9 cellular contexts compared by ENCODE assay signal in the genomic region with DNA sequence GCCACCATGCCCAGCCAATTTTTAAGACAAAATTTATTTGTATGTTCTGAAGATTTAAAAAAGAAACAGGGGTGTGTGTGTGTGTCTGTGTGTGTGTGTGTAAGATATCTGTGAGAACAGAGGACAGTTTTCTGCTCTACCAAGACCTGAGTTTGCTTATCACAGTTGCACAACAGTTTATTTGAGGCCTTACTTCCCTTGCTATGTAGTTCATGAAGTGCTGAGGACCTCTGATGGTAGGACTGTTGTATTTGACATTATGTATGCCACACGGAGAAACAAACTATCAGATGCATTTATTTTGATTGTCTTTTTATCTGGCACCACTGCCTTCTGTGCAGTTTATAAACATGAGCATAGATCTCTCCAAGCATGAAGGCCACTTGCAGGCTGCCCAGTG.
DNase-seq lines count a peak whose midpoint lies in the region; ATAC-seq and TF ChIP-seq lines count a peak whose summit lies in the region.
"Had no signal": no experiment of that assay in that cellular context is flagged by ENCODE, and none has a peak within 500 bp of the region (broad histone marks: within the 10 kb centered on the region; RNA-seq: fewer than 3 reads in every experiment).

No MANE protein-coding gene starts in this region.

- TF ChIP-seq POLR2A in esophagus muscularis mucosa (IDR thresholded peaks at IDR 0.05; ENCODE audit: low read depth) (no peak), ovary (IDR thresholded peaks at IDR 0.05) (no peak)

- no peaks in the 10 kb centered on the region for H3K9me3 Mint-ChIP-seq in activated CD4-positive, alpha-beta T cell treated with anti-CD3 and anti-CD28 coated beads for 36 hours (ENCODE audit: low read depth)
- H3K9me3 Mint-ChIP-seq in activated CD8-positive, alpha-beta memory T cell treated with anti-CD3 and anti-CD28 coated beads, Interleukin-2, amount 10 ng/mL, durations not matched to agents 7 days and 5 days (ENCODE audit: low read depth) = peaks cover 2% of the 10 kb centered on the region
- H3K9me3 Mint-ChIP-seq: mesothelial cell of epicardium had no signal

- H3K4me3 ChIP-seq in esophagus muscularis mucosa = no peak overlapping the region
- H3K4me3 ChIP-seq in ovary = no peak overlapping the region

- intact Hi-C loops in esophagus muscularis mucosa (cut with DNase I) (no loop called here), ovary (cut with DNase I) (loop anchor here in 1 of 4 donors (5.0 kb wide), 1 partner anchor 357 kb away; the partner anchor contains the start of gene PBX1)
- intact Hi-C loops in activated CD4-positive, alpha-beta T cell treated with anti-CD3 and anti-CD28 coated beads for 36 hours (cut with DNase I, micrococcal nuclease) = no loop called here

- POLR2A ChIA-PET in activated CD4-positive, alpha-beta T cell treated with anti-CD3 and anti-CD28 coated beads for 36 hours (lab: Charles Lee) = no interaction called here

- ATAC-seq in HG03342 (IDR thresholded peaks at IDR 0.05; ENCODE audit: unreplicated experiment) (no peak), HG02759 (IDR thresholded peaks at IDR 0.05; ENCODE audit: unreplicated experiment) (no peak)
- no peak for ATAC-seq in activated CD4-positive, alpha-beta T cell treated with anti-CD3 and anti-CD28 coated beads for 36 hours
- ATAC-seq in activated CD8-positive, alpha-beta memory T cell treated with anti-CD3 and anti-CD28 coated beads, Interleukin-2, amount 10 ng/mL, durations not matched to agents 7 days and 5 days = no peak

- H3K4me1 Mint-ChIP-seq in activated CD4-positive, alpha-beta T cell treated with anti-CD3 and anti-CD28 coated beads for 36 hours = no peaks in the 10 kb centered on the region
- H3K4me1 Mint-ChIP-seq in activated CD8-positive, alpha-beta memory T cell treated with anti-CD3 and anti-CD28 coated beads, Interleukin-2, amount 10 ng/mL, durations not matched to agents 7 days and 5 days = no peaks in the 10 kb centered on the region

- no peak overlapping the region for H3K4me3 Mint-ChIP-seq in activated CD4-positive, alpha-beta T cell treated with anti-CD3 and anti-CD28 coated beads for 36 hours
- no peak overlapping the region for H3K4me3 Mint-ChIP-seq in activated CD8-positive, alpha-beta memory T cell treated with anti-CD3 and anti-CD28 coated beads, Interleukin-2, amount 10 ng/mL, durations not matched to agents 7 days and 5 days
- H3K4me3 Mint-ChIP-seq: mesothelial cell of epicardium had no signal

- peak; percentile 25 to 48 (median 32) for TF ChIP-seq CTCF in esophagus muscularis mucosa (IDR thresholded peaks at IDR 0.05)
- peak in 2 of 3 donors; percentile 30 to 32 for TF ChIP-seq CTCF in ovary (IDR thresholded peaks at IDR 0.05)

- no peaks in the 10 kb centered on the region for H3K27me3 Mint-ChIP-seq in activated CD4-positive, alpha-beta T cell treated with anti-CD3 and anti-CD28 coated beads for 36 hours
- H3K27me3 Mint-ChIP-seq in activated CD8-positive, alpha-beta memory T cell treated with anti-CD3 and anti-CD28 coated beads, Interleukin-2, amount 10 ng/mL, durations not matched to agents 7 days and 5 days = no peaks in the 10 kb centered on the region

- H3K27ac ChIP-seq in esophagus muscularis mucosa (replicated peaks in 1 of 4) (no peak overlapping the region), ovary (no peak overlapping the region)

- H3K4me1 ChIP-seq in esophagus muscularis mucosa (peaks cover 3 to 36% (median 25%) of the 10 kb centered on the region in 4 donors), ovary (ENCODE audit: insufficient read depth) (peaks cover 1% of the 10 kb centered on the region)

- no peaks in the 10 kb centered on the region for H3K36me3 Mint-ChIP-seq in activated CD4-positive, alpha-beta T cell treated with anti-CD3 and anti-CD28 coated beads for 36 hours (ENCODE audit: low read depth)
- no peaks in the 10 kb centered on the region for H3K36me3 Mint-ChIP-seq in activated CD8-positive, alpha-beta memory T cell treated with anti-CD3 and anti-CD28 coated beads, Interleukin-2, amount 10 ng/mL, durations not matched to agents 7 days and 5 days
- H3K36me3 Mint-ChIP-seq: mesothelial cell of epicardium had no signal

- TF ChIP-seq EP300 in esophagus muscularis mucosa (IDR thresholded peaks at IDR 0.05) (no peak), ovary (IDR thresholded peaks at IDR 0.05) (no peak)

- no peak overlapping the region for H3K27ac Mint-ChIP-seq in activated CD4-positive, alpha-beta T cell treated with anti-CD3 and anti-CD28 coated beads for 36 hours
- H3K27ac Mint-ChIP-seq in activated CD8-positive, alpha-beta memory T cell treated with anti-CD3 and anti-CD28 coated beads, Interleukin-2, amount 10 ng/mL, durations not matched to agents 7 days and 5 days = no peak overlapping the region
- H3K27ac Mint-ChIP-seq: mesothelial cell of epicardium had no signal

- no peaks in the 10 kb centered on the region for H3K9me3 ChIP-seq in esophagus muscularis mucosa
- no peaks in the 10 kb centered on the region for H3K9me3 ChIP-seq in ovary

- 13% methylated on average over 1 of the region's 1 CpG for WGBS in esophagus muscularis mucosa
- WGBS in ovary, 3 donors = 12 to 19% (median 14%) methylated on average over 1 of the region's 1 CpG

- no peaks in the 10 kb centered on the region for H3K27me3 ChIP-seq in esophagus muscularis mucosa
- H3K27me3 ChIP-seq in ovary = no peaks in the 10 kb centered on the region

- CTCF ChIA-PET in activated CD4-positive, alpha-beta T cell treated with anti-CD3 and anti-CD28 coated beads for 36 hours (lab: Charles Lee) = no interaction called here
- CTCF ChIA-PET in activated CD8-positive, alpha-beta memory T cell treated with anti-CD3 and anti-CD28 coated beads, Interleukin-2, amount 10 ng/mL, durations not matched to agents 7 days and 5 days (lab: Charles Lee) = no interaction called here

- no peaks in the 10 kb centered on the region for H3K36me3 ChIP-seq in esophagus muscularis mucosa
- H3K36me3 ChIP-seq in ovary = no peaks in the 10 kb centered on the region

- DNase-seq in DMS 273 (lab: John Stamatoyannopoulos, UW; ENCODE audit: unreplicated experiment) (peak; percentile 40), NCI-H226 (peak; percentile 26), esophagus muscularis mucosa (ENCODE audit: extremely low spot score) (peak; percentile 19), ovary (no peak)
- no peak for DNase-seq in activated CD4-positive, alpha-beta T cell treated with anti-CD3 and anti-CD28 coated beads for 36 hours
- DNase-seq in activated CD8-positive, alpha-beta memory T cell treated with anti-CD3 and anti-CD28 coated beads, Interleukin-2, amount 10 ng/mL, durations not matched to agents 7 days and 5 days = no peak

Comparison
In these comparisons a context has a peak if more than half of its experiments do, and no peak if none do; other contexts are left out.
1. DNase-seq: peak in DMS 273 (single experiment), NCI-H226 (single experiment) and esophagus muscularis mucosa (single experiment); none in ovary (0 of 5), activated CD4-positive, alpha-beta T cell treated with anti-CD3 and anti-CD28 coated beads for 36 hours (single experiment) and activated CD8-positive, alpha-beta memory T cell treated with anti-CD3 and anti-CD28 coated beads, Interleukin-2, amount 10 ng/mL, durations not matched to agents 7 days and 5 days (single experiment).